8 cellular contexts compared by ENCODE assay signal in genomic region chr14:81400852-81401251, GRCh38. TPM values are rescaled to one million over a fixed set of nuclear protein-coding genes. Genes with fewer than 3 reads are reported as not detected.
DNase-seq lines count a peak whose midpoint lies in the region; ATAC-seq and TF ChIP-seq lines count a peak whose summit lies in the region.

No MANE protein-coding gene starts in this region.

- ATAC-seq in sciatic nerve (peak; percentile 93), GM18861 (IDR thresholded peaks at IDR 0.05; ENCODE audit: unreplicated experiment) (no peak), HG02973 (IDR thresholded peaks at IDR 0.05; ENCODE audit: unreplicated experiment) (no peak), HG03432 (IDR thresholded peaks at IDR 0.05; ENCODE audit: unreplicated experiment) (no peak)

- intact Hi-C loops in sciatic nerve (cut with DNase I): no loop called here

- TF ChIP-seq POLR2A in erythroblast (IDR thresholded peaks at IDR 0.05; ENCODE audit: low read length): no peak

- DNase-seq in NK-92 treated with Interleukin-12 subunit alpha and Interleukin-12 subunit beta, amount 100 ng/mL, for 24 hours (lab: John Stamatoyannopoulos, UW): peak; percentile 61
- DNase-seq in NK-92 (lab: John Stamatoyannopoulos, UW; ENCODE audit: unreplicated experiment) (no peak), NCI-H69 (lab: John Stamatoyannopoulos, UW) (peak; percentile 84), erythroblast (lab: John Stamatoyannopoulos, UW) (peak; percentile 11 to 30), sciatic nerve (ENCODE audit: low spot score) (peak; percentile 81)

RNA-seq across cellular contexts. Expression of gene STON2, which starts 0.7 kb away (rescaled TPM):
- 54.4 TPM for total RNA-seq in sciatic nerve
